In genomic region chr21:43090947-43091346, GRCh38 we compare ENCODE assay signal across 7 cellular contexts. TPM values are rescaled to one million over a fixed set of nuclear protein-coding genes. Genes with fewer than 3 reads are reported as not detected.
A peak's percentile ranks its signal among the peaks of the same experiment; 100 is the strongest.
DNase-seq lines count a peak whose midpoint lies in the region; ATAC-seq and TF ChIP-seq lines count a peak whose summit lies in the region.
"Not testable (repeated sequence)": the region's sequence is repeated elsewhere in the genome, so short reads cannot be mapped to it uniquely, and the experiment has no call there.
"Had no signal": no experiment of that assay in that cellular context is flagged by ENCODE, and none has a peak within 500 bp of the region (broad histone marks: within the 10 kb centered on the region; RNA-seq: fewer than 3 reads in every experiment).

No MANE protein-coding gene starts in this region.

- H3K4me3 Mint-ChIP-seq in effector memory CD8-positive, alpha-beta T cell; immature natural killer cell: not testable (repeated sequence)

- not testable (repeated sequence) for H3K36me3 Mint-ChIP-seq in effector memory CD8-positive, alpha-beta T cell (ENCODE audit: insufficient read depth); immature natural killer cell

- peak; percentile 44 for ATAC-seq in effector memory CD8-positive, alpha-beta T cell (replicated peaks)

- H3K27me3 Mint-ChIP-seq in effector memory CD8-positive, alpha-beta T cell; immature natural killer cell (ENCODE audit: low read depth in 3 of 3): not testable (repeated sequence)

- H3K27me3 ChIP-seq in WERI-Rb-1 (ENCODE audit: insufficient read depth, low read depth, severe bottlenecking): not testable (repeated sequence)

- H3K4me1 Mint-ChIP-seq in effector memory CD8-positive, alpha-beta T cell (ENCODE audit: low read depth in 2 of 2); immature natural killer cell: not testable (repeated sequence)

- not testable (repeated sequence) for H3K9me3 Mint-ChIP-seq in effector memory CD8-positive, alpha-beta T cell; immature natural killer cell

- peak; percentile 3 for DNase-seq in WERI-Rb-1
- DNase-seq in activated effector memory CD4-positive, alpha-beta T cell treated with anti-CD3 and anti-CD28 coated beads, Interleukin-2, amount 50 U/mL, for 16 hours: peak; percentile 36
- DNase-seq in effector memory CD8-positive, alpha-beta T cell: not testable (repeated sequence)
- peak in 2 of 3 donors; percentile 50 to 51 for DNase-seq in immature natural killer cell

- H3K4me3 ChIP-seq in WERI-Rb-1 (ENCODE audit: low read depth, low read length): not testable (repeated sequence)

- H3K27ac Mint-ChIP-seq in effector memory CD8-positive, alpha-beta T cell; immature natural killer cell: not testable (repeated sequence)

- H3K27ac ChIP-seq in WERI-Rb-1: not testable (repeated sequence)

- not testable (repeated sequence) for TF ChIP-seq CTCF in WERI-Rb-1 (IDR thresholded peaks at IDR 0.05; ENCODE audit: low read depth, low read length)

- H3K36me3 ChIP-seq in WERI-Rb-1: not testable (repeated sequence)

- not testable (repeated sequence) for H3K9me3 ChIP-seq in WERI-Rb-1 (ENCODE audit: severe bottlenecking)

RNA-seq across cellular contexts. Expression of gene CBS, which starts 15.3 kb away (rescaled TPM):
- not detected for polyA plus RNA-seq in immature natural killer cell
- polyA plus RNA-seq: CD14-positive monocyte; CD4-positive, alpha-beta memory T cell; CD8-positive, alpha-beta memory T cell had no signal

RNA-seq across cellular contexts. Expression of gene U2AF1, which starts 16.4 kb away (rescaled TPM):
- polyA plus RNA-seq in immature natural killer cell: 100 to 1,000 TPM in 1 of 3 donors, 10 to 100 TPM in 2; 55.1 to 107 (median 77.6) TPM
